In the genomic region with DNA sequence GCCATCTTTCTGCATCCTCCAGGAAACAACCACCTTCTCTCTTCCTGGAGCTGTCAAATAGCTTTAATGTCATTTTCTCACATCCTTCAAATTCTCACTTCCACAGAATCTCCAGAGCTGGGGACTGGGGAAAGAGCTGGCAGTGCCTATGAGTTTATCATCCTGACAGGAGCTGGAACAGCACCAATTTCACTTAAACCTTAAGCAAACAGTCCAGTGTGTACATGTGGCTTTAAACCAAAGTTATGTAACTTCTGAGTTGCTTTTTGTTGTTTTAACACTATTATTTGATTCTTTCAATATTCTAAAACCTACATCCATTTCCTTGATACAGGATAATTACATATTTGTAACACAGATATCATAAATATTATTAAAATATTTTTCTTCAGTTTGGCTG, we compare ENCODE assay signal across 25 cellular contexts.
"Had no signal": no experiment of that assay in that cellular context is flagged by ENCODE, and none has a peak within 500 bp of the region (broad histone marks: within the 10 kb centered on the region; RNA-seq: fewer than 3 reads in every experiment).

No MANE protein-coding gene starts in this region.

- DNase-seq: activated CD4-positive, alpha-beta T cell treated with anti-CD3 and anti-CD28 coated beads, Interleukin-2, amount 50 U/mL, for 1 hour; activated CD8-positive, alpha-beta T cell treated with anti-CD3 and anti-CD28 coated beads for 36 hours; activated gamma-delta T cell treated with Interleukin-2 at 50 U/mL for 16 hours; activated naive CD4-positive, alpha-beta T cell treated with anti-CD3 and anti-CD28 coated beads, Interleukin-2, amount 50 U/mL, for 16 hours; activated T-cell treated with anti-CD3 and anti-CD28 coated beads, Interleukin-2, amount 50 U/mL, for 4 hours; amniotic stem cell; dermis blood vessel endothelial cell; effector CD4-positive, alpha-beta T cell; esophagus squamous epithelium; hippocampal formation; left cardiac atrium; mammary epithelial cell; midbrain; naive thymus-derived CD4-positive, alpha-beta T cell; nucleus accumbens; right cardiac atrium; spleen; stimulated activated CD4-positive, alpha-beta T cell treated with anti-CD3 and anti-CD28 coated beads, Interleukin-2, amount 100 ng/mL, for 48 hours; stimulated activated naive CD4-positive, alpha-beta T cell treated with Interleukin-2 at 50 U/mL for 16 hours; T-helper 2 cell had no signal

- H3K4me3 Mint-ChIP-seq: activated CD8-positive, alpha-beta T cell treated with anti-CD3 and anti-CD28 coated beads for 36 hours; activated T-cell treated with anti-CD3 and anti-CD28 coated beads, Interleukin-2, amount 50 U/mL, for 4 hours; activated T-helper 17 cell treated with anti-CD3 and anti-CD28 coated beads, Interleukin-2, amount 50 U/mL, for 72 hours; naive thymus-derived CD4-positive, alpha-beta T cell; WTC11 had no signal

- H3K36me3 Mint-ChIP-seq: naive thymus-derived CD4-positive, alpha-beta T cell; WTC11 had no signal

- H3K9ac ChIP-seq: parathyroid adenoma had no signal

- H3K79me2 ChIP-seq: parathyroid adenoma had no signal

- H3K27ac ChIP-seq: esophagus squamous epithelium, gastroesophageal sphincter, parathyroid adenoma, spleen, tibial nerve had no signal

- H3K27me3 Mint-ChIP-seq: activated CD8-positive, alpha-beta T cell treated with anti-CD3 and anti-CD28 coated beads for 36 hours had no signal

- H3K9me3 ChIP-seq: esophagus squamous epithelium, gastroesophageal sphincter, spleen, tibial nerve had no signal

- H3K27ac Mint-ChIP-seq: activated CD8-positive, alpha-beta T cell treated with anti-CD3 and anti-CD28 coated beads for 36 hours; activated T-helper 17 cell treated with anti-CD3 and anti-CD28 coated beads, Interleukin-2, amount 50 U/mL, for 72 hours; naive thymus-derived CD4-positive, alpha-beta T cell; WTC11 had no signal

- H3K4me3 ChIP-seq: esophagus squamous epithelium, gastroesophageal sphincter, spleen, tibial nerve had no signal

- H3K4me1 ChIP-seq: esophagus squamous epithelium, gastroesophageal sphincter, parathyroid adenoma, spleen, tibial nerve had no signal

- H3K27me3 ChIP-seq: esophagus squamous epithelium, gastroesophageal sphincter, spleen, tibial nerve had no signal

- H3K36me3 ChIP-seq: esophagus squamous epithelium, gastroesophageal sphincter, spleen, tibial nerve had no signal

- H3K4me1 Mint-ChIP-seq: activated T-helper 17 cell treated with anti-CD3 and anti-CD28 coated beads, Interleukin-2, amount 50 U/mL, for 72 hours; naive thymus-derived CD4-positive, alpha-beta T cell had no signal

- ATAC-seq: activated CD8-positive, alpha-beta T cell treated with anti-CD3 and anti-CD28 coated beads for 36 hours; activated T-cell treated with anti-CD3 and anti-CD28 coated beads, Interleukin-2, amount 50 U/mL, for 4 hours; activated T-helper 17 cell treated with anti-CD3 and anti-CD28 coated beads, Interleukin-2, amount 50 U/mL, for 72 hours; gastroesophageal sphincter; left cardiac atrium; naive thymus-derived CD4-positive, alpha-beta T cell; right cardiac atrium; WTC11 had no signal

- H2AFZ ChIP-seq: parathyroid adenoma had no signal

- H3K9me3 Mint-ChIP-seq: activated T-cell treated with anti-CD3 and anti-CD28 coated beads, Interleukin-2, amount 50 U/mL, for 4 hours; activated T-helper 17 cell treated with anti-CD3 and anti-CD28 coated beads, Interleukin-2, amount 50 U/mL, for 72 hours had no signal
